ENCODE assay signal across 2 cellular contexts in genomic region chr3:142225885-142226215, GRCh38.
TF ChIP-seq lines count a peak whose summit lies in the region.

No MANE protein-coding gene starts in this region.

TF ChIP-seq in A549, 52 proteins besides CTCF, POLR2A, EP300 and RAD21 (continued from another document):
- TF ChIP-seq, protein P1, sequence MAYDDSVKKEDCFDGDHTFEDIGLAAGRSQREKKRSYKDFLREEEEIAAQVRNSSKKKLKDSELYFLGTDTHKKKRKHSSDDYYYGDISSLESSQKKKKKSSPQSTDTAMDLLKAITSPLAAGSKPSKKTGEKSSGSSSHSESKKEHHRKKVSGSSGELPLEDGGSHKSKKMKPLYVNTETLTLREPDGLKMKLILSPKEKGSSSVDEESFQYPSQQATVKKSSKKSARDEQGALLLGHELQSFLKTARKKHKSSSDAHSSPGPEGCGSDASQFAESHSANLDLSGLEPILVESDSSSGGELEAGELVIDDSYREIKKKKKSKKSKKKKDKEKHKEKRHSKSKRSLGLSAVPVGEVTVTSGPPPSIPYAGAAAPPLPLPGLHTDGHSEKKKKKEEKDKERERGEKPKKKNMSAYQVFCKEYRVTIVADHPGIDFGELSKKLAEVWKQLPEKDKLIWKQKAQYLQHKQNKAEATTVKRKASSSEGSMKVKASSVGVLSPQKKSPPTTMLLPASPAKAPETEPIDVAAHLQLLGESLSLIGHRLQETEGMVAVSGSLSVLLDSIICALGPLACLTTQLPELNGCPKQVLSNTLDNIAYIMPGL (CRISPR knock-in tag; IDR thresholded peaks at IDR 0.05; ENCODE audit: borderline replicate concordance), result no peak
- TF ChIP-seq FOSB (CRISPR knock-in tag; IDR thresholded peaks at IDR 0.05) (no peak), KDM1A (IDR thresholded peaks at IDR 0.05; ENCODE audit: low read depth) (peak; percentile 90), ZC3H11A (IDR thresholded peaks at IDR 0.05) (no peak), SREBF2 (IDR thresholded peaks at IDR 0.05) (no peak), ZFP36 (IDR thresholded peaks at IDR 0.05; ENCODE audit: borderline replicate concordance, partially characterized antibody) (no peak), PHF8 (IDR thresholded peaks at IDR 0.05; ENCODE audit: borderline replicate concordance, low read depth) (no peak), CHD4 (IDR thresholded peaks at IDR 0.05; ENCODE audit: borderline replicate concordance) (peak; percentile 86), JUN (IDR thresholded peaks at IDR 0.05) (no peak), HDAC2 (IDR thresholded peaks at IDR 0.05) (no peak), MYC (IDR thresholded peaks at IDR 0.05; ENCODE audit: borderline replicate concordance, low read length) (no peak)
- TF ChIP-seq, protein P2, sequence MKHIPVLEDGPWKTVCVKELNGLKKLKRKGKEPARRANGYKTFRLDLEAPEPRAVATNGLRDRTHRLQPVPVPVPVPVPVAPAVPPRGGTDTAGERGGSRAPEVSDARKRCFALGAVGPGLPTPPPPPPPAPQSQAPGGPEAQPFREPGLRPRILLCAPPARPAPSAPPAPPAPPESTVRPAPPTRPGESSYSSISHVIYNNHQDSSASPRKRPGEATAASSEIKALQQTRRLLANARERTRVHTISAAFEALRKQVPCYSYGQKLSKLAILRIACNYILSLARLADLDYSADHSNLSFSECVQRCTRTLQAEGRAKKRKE (CRISPR knock-in tag; IDR thresholded peaks at IDR 0.05; ENCODE audit: low read depth), result no peak

TF ChIP-seq in GM12878, 131 proteins besides CTCF, POLR2A, EP300 and RAD21 (continued from another document):
- TF ChIP-seq MLLT1 (IDR thresholded peaks at IDR 0.05), result peak; percentile 97; the same call in 1 of the 2 replicates
- TF ChIP-seq JUNB (IDR thresholded peaks at IDR 0.05), result no peak
- no peak for TF ChIP-seq EZH2 (IDR thresholded peaks at IDR 0.05; ENCODE audit: borderline replicate concordance, control insufficient read depth, low read depth, low read length)
- TF ChIP-seq LARP7 (IDR thresholded peaks at IDR 0.05), result no peak
